8 cellular contexts compared by ENCODE assay signal in genomic region chrX:104922206-104922621, GRCh38.
A peak's percentile ranks its signal among the peaks of the same experiment; 100 is the strongest.
DNase-seq lines count a peak whose midpoint lies in the region; ATAC-seq and TF ChIP-seq lines count a peak whose summit lies in the region.

No MANE protein-coding gene starts in this region.

- H3K27ac Mint-ChIP-seq in CD4-positive, alpha-beta memory T cell, result no peak overlapping the region

- H3K4me1 ChIP-seq in CD4-positive, alpha-beta memory T cell (ENCODE audit: insufficient read depth, low read length), result no peaks in the 10 kb centered on the region
- no peaks in the 10 kb centered on the region for H3K4me1 ChIP-seq in mesendoderm (ENCODE audit: control insufficient read depth, low read depth, low read length)

- no peaks in the 10 kb centered on the region for H3K36me3 ChIP-seq in CD4-positive, alpha-beta memory T cell (ENCODE audit: insufficient read depth, low read length)
- H3K36me3 ChIP-seq in mesendoderm (ENCODE audit: control insufficient read depth, insufficient read depth, low read length), result no peaks in the 10 kb centered on the region

- no peak overlapping the region for H4K8ac ChIP-seq in mesendoderm (ENCODE audit: low read depth, low read length)

- H3K27me3 ChIP-seq in CD4-positive, alpha-beta memory T cell (ENCODE audit: insufficient read depth, low read length), result no peaks in the 10 kb centered on the region
- H3K27me3 ChIP-seq in dorsolateral prefrontal cortex, result peaks cover 0 to 60% (median 13%) of the 10 kb centered on the region in 45 donors
- H3K27me3 ChIP-seq in mesendoderm (ENCODE audit: insufficient read depth, low read length, poor library complexity), result no peaks in the 10 kb centered on the region

- POLR2A ChIA-PET in CD4-positive, alpha-beta memory T cell (lab: Charles Lee; ENCODE audit: partially characterized antibody), result no interaction called here

- H3K9ac ChIP-seq in mesendoderm (ENCODE audit: low read length), result no peak overlapping the region

- peak overlapping the region; percentile 74 for H2BK15ac ChIP-seq in mesendoderm (replicated peaks; ENCODE audit: low read depth)

- no peak overlapping the region for H3K56ac ChIP-seq in mesendoderm (ENCODE audit: low read length)

- H3K4me2 ChIP-seq in mesendoderm (ENCODE audit: low read length), result no peak overlapping the region

- H3K18ac ChIP-seq in mesendoderm (ENCODE audit: low read length), result no peak overlapping the region

- H2BK120ac ChIP-seq in mesendoderm (ENCODE audit: low read depth, low read length), result no peak overlapping the region

- no peaks in the 10 kb centered on the region for H3K36me3 Mint-ChIP-seq in CD4-positive, alpha-beta memory T cell

- H3K79me2 ChIP-seq in mesendoderm (ENCODE audit: control insufficient read depth, insufficient read depth, low read length), result no peaks in the 10 kb centered on the region

- no peak overlapping the region for H2AK5ac ChIP-seq in mesendoderm (ENCODE audit: low read length)

- no peaks in the 10 kb centered on the region for H3K9me3 Mint-ChIP-seq in CD4-positive, alpha-beta memory T cell

- H2BK5ac ChIP-seq in mesendoderm (ENCODE audit: low read length), result no peak overlapping the region

- H3K27me3 Mint-ChIP-seq in CD4-positive, alpha-beta memory T cell, result no peaks in the 10 kb centered on the region

- TF ChIP-seq CTCF in dorsolateral prefrontal cortex (IDR thresholded peaks at IDR 0.05 in 54 of 56, conservative IDR thresholded peaks at IDR 0.05 in 2 of 56; ENCODE audit: low read depth in 1 of 56, partially characterized antibody in 56 of 56), result peak; percentile 34 to 82 (median 73)

- ATAC-seq in GM19328 (IDR thresholded peaks at IDR 0.05; ENCODE audit: unreplicated experiment) (peak; percentile 99), HG03342 (IDR thresholded peaks at IDR 0.05; ENCODE audit: unreplicated experiment) (peak; percentile 98)

- no peak overlapping the region for H3K4me3 ChIP-seq in CD4-positive, alpha-beta memory T cell (ENCODE audit: low read length in 2 of 2)
- H3K4me3 ChIP-seq in dorsolateral prefrontal cortex (no peak overlapping the region), mesendoderm (ENCODE audit: low read length) (no peak overlapping the region)

- intact Hi-C loops in CD4-positive, alpha-beta memory T cell (cut with micrococcal nuclease), result no loop called here
- intact Hi-C loops in dorsolateral prefrontal cortex (cut with DNase I), result no loop called here

- peaks cover 0 to 1% (median 0%) of the 10 kb centered on the region in 4 donors for H3K4me1 Mint-ChIP-seq in CD4-positive, alpha-beta memory T cell

- no peaks in the 10 kb centered on the region for H3K9me3 ChIP-seq in CD4-positive, alpha-beta memory T cell (ENCODE audit: control insufficient read depth in 1 of 2, low read length in 2 of 2)

- no peak overlapping the region for H3K4me3 Mint-ChIP-seq in CD4-positive, alpha-beta memory T cell

- H3K23ac ChIP-seq in mesendoderm (ENCODE audit: low read length), result no peak overlapping the region

- no peaks in the 10 kb centered on the region for H3K79me1 ChIP-seq in mesendoderm (ENCODE audit: low read length)

- no peak overlapping the region for H3K4ac ChIP-seq in mesendoderm (ENCODE audit: low read depth, low read length)

- no peak overlapping the region for H3K27ac ChIP-seq in CD4-positive, alpha-beta memory T cell (ENCODE audit: low read depth, low read length)
- H3K27ac ChIP-seq in dorsolateral prefrontal cortex (no peak overlapping the region), mesendoderm (ENCODE audit: low read depth, low read length) (no peak overlapping the region)

- peak; percentile 39 to 64 (median 60) for DNase-seq in CD4-positive, alpha-beta memory T cell
- peak; percentile 36 for DNase-seq in NCI-H345 (lab: John Stamatoyannopoulos, UW)
- peak; percentile 28 for DNase-seq in activated CD4-positive, alpha-beta T cell treated with anti-CD3 and anti-CD28 coated beads for 1 hour
- DNase-seq in dorsolateral prefrontal cortex, result peak in 7 of 10 donors; percentile 4 to 55 (median 44)
- DNase-seq in mesendoderm, result peak; percentile 82
- peak; percentile 14 to 17 for DNase-seq in stimulated activated CD8-positive, alpha-beta memory T cell treated with anti-CD3 and anti-CD28 coated beads, Interleukin-7, amount 100 ng/mL, for 1 hour (ENCODE audit: low read depth in 2 of 2)

- no CpG with 5 or more reads among the region's 7 CpGs for WGBS in mesendoderm (ENCODE audit: extremely low coverage, insufficient coverage, low lambda C conversion rate)

- no peak overlapping the region for H4K5ac ChIP-seq in mesendoderm (ENCODE audit: low read length)

- CTCF ChIA-PET in CD4-positive, alpha-beta memory T cell (lab: Charles Lee; ENCODE audit: partially characterized antibody), result interaction anchor here (1.1 to 1.4 kb wide), 2 partner anchors 9 to 11 kb away, joined by 3 read pairs; no protein-coding TSS in a partner anchor

Comparison
In these comparisons a context has a peak if more than half of its experiments do, and no peak if none do; other contexts are left out.
1. DNase-seq: peak in every context shown above with its lines; median percentile 82 in mesendoderm; 60 in CD4-positive, alpha-beta memory T cell; 44 in dorsolateral prefrontal cortex; 36 in NCI-H345; 28 in activated CD4-positive, alpha-beta T cell treated with anti-CD3 and anti-CD28 coated beads for 1 hour; 16 in stimulated activated CD8-positive, alpha-beta memory T cell treated with anti-CD3 and anti-CD28 coated beads, Interleukin-7, amount 100 ng/mL, for 1 hour.